Comparison of ENCODE assay signal across 18 cellular contexts in the genomic region with DNA sequence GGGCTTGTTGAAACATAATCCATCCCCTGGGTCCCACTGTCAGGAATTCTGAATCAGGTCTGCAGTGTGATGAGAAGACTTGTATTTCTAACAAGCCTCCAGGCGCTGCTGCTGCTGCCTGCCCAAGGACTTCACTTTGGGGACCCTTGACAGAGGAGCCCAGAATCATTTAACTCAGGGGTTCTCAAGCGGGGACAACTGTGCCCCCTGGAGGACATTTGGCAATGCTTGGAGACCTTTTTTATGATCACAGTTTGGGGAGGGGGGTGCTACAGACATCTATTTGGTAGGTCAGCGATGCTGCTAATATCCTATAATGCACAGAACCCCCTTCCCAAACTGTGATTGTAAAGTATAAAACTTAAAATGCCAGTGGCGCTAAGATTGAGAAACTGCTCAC.
"Had no signal": no experiment of that assay in that cellular context is flagged by ENCODE, and none has a peak within 500 bp of the region (broad histone marks: within the 10 kb centered on the region; RNA-seq: fewer than 3 reads in every experiment).

No MANE protein-coding gene starts in this region.

- H3K9me3 ChIP-seq: left lung, psoas muscle, tibial artery had no signal

- H3K4me1 ChIP-seq: left lung, psoas muscle, tibial artery had no signal

- ATAC-seq: left lung, psoas muscle, right cardiac atrium had no signal

- DNase-seq: activated B cell treated with CpG ODN at 0.5 μM for 24 hours; activated CD4-positive, alpha-beta memory T cell treated with anti-CD3 and anti-CD28 coated beads for 36 hours; activated CD4-positive, alpha-beta T cell treated with anti-CD3 and anti-CD28 coated beads for 4 hours; activated gamma-delta T cell treated with Interleukin-2 at 50 U/mL for 16 hours; activated T-cell treated with anti-CD3 and anti-CD28 coated beads for 4 hours; amygdala; dermis blood vessel endothelial cell; effector memory CD4-positive, alpha-beta T cell; hypothalamus; left lung; midbrain; psoas muscle; right cardiac atrium; stimulated activated CD4-positive, alpha-beta T cell treated with anti-CD3 and anti-CD28 coated beads, Interleukin-2, amount 100 ng/mL, for 24 hours; stimulated activated naive CD4-positive, alpha-beta T cell treated with Interleukin-2 at 50 U/mL for 16 hours; substantia nigra; tibial artery had no signal

- H3K36me3 ChIP-seq: cardiac muscle cell, left lung, tibial artery had no signal

- H3K4me3 ChIP-seq: cardiac muscle cell, left lung, psoas muscle, tibial artery had no signal

- H3K27ac ChIP-seq: cardiac muscle cell, left lung, psoas muscle, tibial artery had no signal
